ENCODE assay signal across 15 cellular contexts in genomic region chr7:47534322-47535032, GRCh38. TPM values are rescaled to one million over a fixed set of nuclear protein-coding genes. Genes with fewer than 3 reads are reported as not detected.
DNase-seq lines count a peak whose midpoint lies in the region; ATAC-seq and TF ChIP-seq lines count a peak whose summit lies in the region.
"Had no signal": no experiment of that assay in that cellular context is flagged by ENCODE, and none has a peak within 500 bp of the region (broad histone marks: within the 10 kb centered on the region; RNA-seq: fewer than 3 reads in every experiment).

No MANE protein-coding gene starts in this region.

- 72% methylated on average over 9 of the region's 9 CpGs for WGBS in mammary epithelial cell (ENCODE audit: low coverage, missing lambda C conversion rate)

- H3K4me3 ChIP-seq in mammary epithelial cell (replicated peaks in 1 of 3; ENCODE audit: insufficient read depth in 1 of 3, low read depth in 2 of 3, low read length in 3 of 3) (no peak overlapping the region), breast epithelium (no peak overlapping the region), kidney epithelial cell (ENCODE audit: low read depth, low read length) (no peak overlapping the region)
- H3K4me3 ChIP-seq: BLaER1, pancreas, uterus had no signal

- CTCF ChIA-PET in mammary epithelial cell (lab: Charles Lee; ENCODE audit: low non-redundant PET) = no interaction called here

- TF ChIP-seq CTCF in mammary epithelial cell (conservative IDR thresholded peaks at IDR 0.05 in 1 of 2, IDR thresholded peaks at IDR 0.05 in 1 of 2; ENCODE audit: extremely low read depth in 1 of 2, insufficient read depth in 1 of 2, low read depth in 1 of 2, low read length in 2 of 2) (peak; percentile 19 to 30), breast epithelium (IDR thresholded peaks at IDR 0.05) (no peak), kidney epithelial cell (IDR thresholded peaks at IDR 0.05; ENCODE audit: insufficient read depth, low read length, poor library complexity, severe bottlenecking) (peak; percentile 15)

- dilution Hi-C loops in mammary epithelial cell (cut with HindIII; ENCODE audit: low sequenced_read_pairs) = no loop called here

- TF ChIP-seq POLR2A in breast epithelium (IDR thresholded peaks at IDR 0.05) = no peak

- DNase-seq in mammary epithelial cell (peak; percentile 50), breast epithelium (ENCODE audit: low spot score in 2 of 2) (no peak), SK-N-DZ (ENCODE audit: low spot score) (peak; percentile 22), kidney epithelial cell (ENCODE audit: low read depth) (peak; percentile 28), ACHN (no peak)
- no peak for DNase-seq in activated naive CD4-positive, alpha-beta T cell (lab: John Stamatoyannopoulos, UW)
- DNase-seq: activated CD8-positive, alpha-beta memory T cell treated with anti-CD3 and anti-CD28 coated beads, Interleukin-2, amount 50 U/mL, for 4 hours; cortex of kidney; NCI-H2029 treated with DMSO at 0.1 percent for 48 hours; pancreas; T-cell; uterus had no signal

- peaks cover 13% of the 10 kb centered on the region for H3K79me2 ChIP-seq in mammary epithelial cell (ENCODE audit: insufficient read depth, low read length)

- BruUV-seq in mammary epithelial cell (replicated peaks; lab: Mats Ljungman, UMichigan) = no TSS peak

- H3K27ac ChIP-seq in mammary epithelial cell (ENCODE audit: insufficient read depth, low read depth, low read length) (no peak overlapping the region), breast epithelium (no peak overlapping the region)
- H3K27ac ChIP-seq: BLaER1 had no signal

- H3K4me2 ChIP-seq in mammary epithelial cell (ENCODE audit: insufficient read depth, low read depth, low read length) = peak overlapping the region; percentile 26
- H3K4me2 ChIP-seq: BLaER1 had no signal

- H4K20me1 ChIP-seq in mammary epithelial cell (ENCODE audit: insufficient read depth, low read length) = no peaks in the 10 kb centered on the region

- no peaks in the 10 kb centered on the region for H3K9me3 ChIP-seq in mammary epithelial cell (replicated peaks; ENCODE audit: insufficient read depth, low read length)
- no peaks in the 10 kb centered on the region for H3K9me3 ChIP-seq in breast epithelium
- H3K9me3 ChIP-seq: pancreas, uterus had no signal

- no peak overlapping the region for H2AFZ ChIP-seq in mammary epithelial cell (ENCODE audit: low read depth, low read length)

- H3K27me3 ChIP-seq in mammary epithelial cell (ENCODE audit: insufficient read depth, low read length) (no peaks in the 10 kb centered on the region), breast epithelium (no peaks in the 10 kb centered on the region), kidney epithelial cell (ENCODE audit: control insufficient read depth, insufficient read depth, low read length) (no peaks in the 10 kb centered on the region)
- H3K27me3 ChIP-seq: pancreas, uterus had no signal

- in situ Hi-C loops in mammary epithelial cell (cut with MboI; ENCODE audit: low sequenced_read_pairs in 2 of 2) = no loop called here
- in situ Hi-C loops in ACHN (cut with HindIII; ENCODE audit: low pct_ligation_motif_present, low pct_unique_long_range_greater_than_20kb, low sequenced_read_pairs) = no loop called here

- H3K9ac ChIP-seq in mammary epithelial cell (ENCODE audit: insufficient read depth, low read length) = no peak overlapping the region
- H3K9ac ChIP-seq: BLaER1 had no signal

- H3K4me1 ChIP-seq in mammary epithelial cell (ENCODE audit: insufficient read depth, low read length) = peaks cover 30% of the 10 kb centered on the region
- peaks cover 0 to 7% of the 10 kb centered on the region in 2 donors for H3K4me1 ChIP-seq in breast epithelium

- intact Hi-C loops in mammary epithelial cell (cut with micrococcal nuclease) = no loop called here
- intact Hi-C loops in breast epithelium (cut with DNase I; ENCODE audit: low total_unique reads) = loop anchor here (5.0 to 10.0 kb wide), 2 partner anchors 190 to 322 kb away; no protein-coding TSS in a partner anchor

- H3K36me3 ChIP-seq in mammary epithelial cell (ENCODE audit: insufficient read depth, low read length) (no peaks in the 10 kb centered on the region), breast epithelium (no peaks in the 10 kb centered on the region), kidney epithelial cell (ENCODE audit: control insufficient read depth, insufficient read depth, low read length) (no peaks in the 10 kb centered on the region)
- H3K36me3 ChIP-seq: pancreas, uterus had no signal

- ATAC-seq in HG02885 (IDR thresholded peaks at IDR 0.05; ENCODE audit: poor library complexity, unreplicated experiment) (no peak), GM18511 (IDR thresholded peaks at IDR 0.05; ENCODE audit: unreplicated experiment) (no peak)
- ATAC-seq: T-cell had no signal

RNA-seq across cellular contexts. Expression of gene TNS3, which starts 47.4 kb away (rescaled TPM):
- total RNA-seq in mammary epithelial cell = 10 to 100 TPM; 15.0 to 43.5 TPM
- 12.9 TPM for polyA plus RNA-seq in mammary epithelial cell
- 27.8 TPM for polyA minus RNA-seq in mammary epithelial cell
- total RNA-seq in breast epithelium = 10 to 100 TPM; 41.0 to 78.1 (median 56.2) TPM
- 14.4 and 16.0 TPM in 2 replicates for polyA plus RNA-seq in SK-N-DZ (2014; cell fraction: cytosol; rRNA removed)
- 12.0 and 12.8 TPM in 2 replicates for polyA plus RNA-seq in SK-N-DZ (2014; cell fraction: nucleus; rRNA removed)
- 41.2 and 57.0 TPM in 2 replicates for total RNA-seq in kidney epithelial cell

Comparison
In these comparisons a context has a peak if more than half of its experiments do, and no peak if none do; other contexts are left out.
1. DNase-seq: peak in mammary epithelial cell (single experiment), SK-N-DZ (single experiment) and kidney epithelial cell (single experiment); none in breast epithelium (0 of 2), activated naive CD4-positive, alpha-beta T cell (0 of 4) and ACHN (single experiment).
2. CTCF ChIP-seq: peak in mammary epithelial cell (2 of 2) and kidney epithelial cell (single experiment); none in breast epithelium (0 of 3).